1 cellular context compared by ENCODE assay signal in genomic region chr6:44219815-44220784, GRCh38.
TF ChIP-seq lines count a peak whose summit lies in the region.

No MANE protein-coding gene starts in this region.

TF ChIP-seq in GM23338, 12 proteins besides CTCF, POLR2A, EP300 and RAD21:
- TF ChIP-seq, protein P1, sequence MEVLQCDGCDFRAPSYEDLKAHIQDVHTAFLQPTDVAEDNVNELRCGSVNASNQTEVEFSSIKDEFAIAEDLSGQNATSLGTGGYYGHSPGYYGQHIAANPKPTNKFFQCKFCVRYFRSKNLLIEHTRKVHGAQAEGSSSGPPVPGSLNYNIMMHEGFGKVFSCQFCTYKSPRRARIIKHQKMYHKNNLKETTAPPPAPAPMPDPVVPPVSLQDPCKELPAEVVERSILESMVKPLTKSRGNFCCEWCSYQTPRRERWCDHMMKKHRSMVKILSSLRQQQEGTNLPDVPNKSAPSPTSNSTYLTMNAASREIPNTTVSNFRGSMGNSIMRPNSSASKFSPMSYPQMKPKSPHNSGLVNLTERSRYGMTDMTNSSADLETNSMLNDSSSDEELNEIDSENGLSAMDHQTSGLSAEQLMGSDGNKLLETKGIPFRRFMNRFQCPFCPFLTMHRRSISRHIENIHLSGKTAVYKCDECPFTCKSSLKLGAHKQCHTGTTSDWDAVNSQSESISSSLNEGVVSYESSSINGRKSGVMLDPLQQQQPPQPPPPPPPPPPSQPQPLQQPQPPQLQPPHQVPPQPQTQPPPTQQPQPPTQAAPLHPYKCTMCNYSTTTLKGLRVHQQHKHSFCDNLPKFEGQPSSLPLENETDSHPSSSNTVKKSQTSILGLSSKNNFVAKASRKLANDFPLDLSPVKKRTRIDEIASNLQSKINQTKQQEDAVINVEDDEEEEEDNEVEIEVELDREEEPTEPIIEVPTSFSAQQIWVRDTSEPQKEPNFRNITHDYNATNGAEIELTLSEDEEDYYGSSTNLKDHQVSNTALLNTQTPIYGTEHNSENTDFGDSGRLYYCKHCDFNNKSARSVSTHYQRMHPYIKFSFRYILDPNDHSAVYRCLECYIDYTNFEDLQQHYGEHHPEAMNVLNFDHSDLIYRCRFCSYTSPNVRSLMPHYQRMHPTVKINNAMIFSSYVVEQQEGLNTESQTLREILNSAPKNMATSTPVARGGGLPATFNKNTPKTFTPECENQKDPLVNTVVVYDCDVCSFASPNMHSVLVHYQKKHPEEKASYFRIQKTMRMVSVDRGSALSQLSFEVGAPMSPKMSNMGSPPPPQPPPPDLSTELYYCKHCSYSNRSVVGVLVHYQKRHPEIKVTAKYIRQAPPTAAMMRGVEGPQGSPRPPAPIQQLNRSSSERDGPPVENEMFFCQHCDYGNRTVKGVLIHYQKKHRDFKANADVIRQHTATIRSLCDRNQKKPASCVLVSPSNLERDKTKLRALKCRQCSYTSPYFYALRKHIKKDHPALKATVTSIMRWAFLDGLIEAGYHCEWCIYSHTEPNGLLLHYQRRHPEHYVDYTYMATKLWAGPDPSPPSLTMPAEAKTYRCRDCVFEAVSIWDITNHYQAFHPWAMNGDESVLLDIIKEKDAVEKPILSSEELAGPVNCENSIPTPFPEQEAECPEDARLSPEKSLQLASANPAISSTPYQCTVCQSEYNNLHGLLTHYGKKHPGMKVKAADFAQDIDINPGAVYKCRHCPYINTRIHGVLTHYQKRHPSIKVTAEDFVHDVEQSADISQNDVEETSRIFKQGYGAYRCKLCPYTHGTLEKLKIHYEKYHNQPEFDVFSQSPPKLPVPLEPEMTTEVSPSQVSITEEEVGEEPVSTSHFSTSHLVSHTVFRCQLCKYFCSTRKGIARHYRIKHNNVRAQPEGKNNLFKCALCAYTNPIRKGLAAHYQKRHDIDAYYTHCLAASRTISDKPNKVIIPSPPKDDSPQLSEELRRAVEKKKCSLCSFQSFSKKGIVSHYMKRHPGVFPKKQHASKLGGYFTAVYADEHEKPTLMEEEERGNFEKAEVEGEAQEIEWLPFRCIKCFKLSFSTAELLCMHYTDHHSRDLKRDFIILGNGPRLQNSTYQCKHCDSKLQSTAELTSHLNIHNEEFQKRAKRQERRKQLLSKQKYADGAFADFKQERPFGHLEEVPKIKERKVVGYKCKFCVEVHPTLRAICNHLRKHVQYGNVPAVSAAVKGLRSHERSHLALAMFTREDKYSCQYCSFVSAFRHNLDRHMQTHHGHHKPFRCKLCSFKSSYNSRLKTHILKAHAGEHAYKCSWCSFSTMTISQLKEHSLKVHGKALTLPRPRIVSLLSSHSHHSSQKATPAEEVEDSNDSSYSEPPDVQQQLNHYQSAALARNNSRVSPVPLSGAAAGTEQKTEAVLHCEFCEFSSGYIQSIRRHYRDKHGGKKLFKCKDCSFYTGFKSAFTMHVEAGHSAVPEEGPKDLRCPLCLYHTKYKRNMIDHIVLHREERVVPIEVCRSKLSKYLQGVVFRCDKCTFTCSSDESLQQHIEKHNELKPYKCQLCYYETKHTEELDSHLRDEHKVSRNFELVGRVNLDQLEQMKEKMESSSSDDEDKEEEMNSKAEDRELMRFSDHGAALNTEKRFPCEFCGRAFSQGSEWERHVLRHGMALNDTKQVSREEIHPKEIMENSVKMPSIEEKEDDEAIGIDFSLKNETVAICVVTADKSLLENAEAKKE (CRISPR knock-in tag; IDR thresholded peaks at IDR 0.05): 0 out of 2 replicates have a peak, but pooled peaks have one; percentile 15
- TF ChIP-seq JUNB (IDR thresholded peaks at IDR 0.05; ENCODE audit: unreplicated experiment): no peak
